In genomic region chr20:34995696-34996095, GRCh38 we compare ENCODE assay signal across 15 cellular contexts.
"Had no signal": no experiment of that assay in that cellular context is flagged by ENCODE, and none has a peak within 500 bp of the region (broad histone marks: within the 10 kb centered on the region; RNA-seq: fewer than 3 reads in every experiment).

No MANE protein-coding gene starts in this region.

- DNase-seq: effector memory CD8-positive, alpha-beta T cell; erythroblast; foreskin keratinocyte; head of caudate nucleus; kidney; left colon; mammary epithelial cell; naive thymus-derived CD4-positive, alpha-beta T cell; nephron progenitor cell; stimulated activated CD4-positive, alpha-beta T cell treated with anti-CD3 and anti-CD28 coated beads, Interleukin-12 subunit alpha, Interleukin-12 subunit beta, amount 100 ng/mL, for 4 hours; stimulated activated naive CD4-positive, alpha-beta T cell treated with Interleukin-2 at 50 U/mL for 16 hours; trophoblast cell had no signal

- H3K4me3 ChIP-seq: hepatocyte had no signal

- H3K9me3 Mint-ChIP-seq: dendritic cell treated with granulocyte-macrophage colony-stimulating factor and Interleukin-4, amounts not matched to agents 40 ng/mL and 50 ng/mL, for 4 days; effector memory CD8-positive, alpha-beta T cell; nephron progenitor cell had no signal

- ATAC-seq: effector memory CD8-positive, alpha-beta T cell; foreskin keratinocyte; left colon; naive thymus-derived CD4-positive, alpha-beta T cell had no signal

- H3K4me3 Mint-ChIP-seq: dendritic cell treated with granulocyte-macrophage colony-stimulating factor and Interleukin-4, amounts not matched to agents 40 ng/mL and 50 ng/mL, for 4 days; effector memory CD8-positive, alpha-beta T cell; nephron progenitor cell had no signal

- H3K27me3 Mint-ChIP-seq: dendritic cell treated with granulocyte-macrophage colony-stimulating factor and Interleukin-4, amounts not matched to agents 40 ng/mL and 50 ng/mL, for 4 days; effector memory CD8-positive, alpha-beta T cell; naive thymus-derived CD4-positive, alpha-beta T cell had no signal

- H3K27ac ChIP-seq: foreskin keratinocyte, hepatocyte, neutrophil had no signal

- H3K27ac Mint-ChIP-seq: dendritic cell treated with granulocyte-macrophage colony-stimulating factor and Interleukin-4, amounts not matched to agents 40 ng/mL and 50 ng/mL, for 4 days; naive thymus-derived CD4-positive, alpha-beta T cell had no signal

- H3K27me3 ChIP-seq: hepatocyte, neutrophil had no signal
